ENCODE assay signal across 1 cellular context in genomic region chr3:88149516-88150362, GRCh38.
TF ChIP-seq lines count a peak whose summit lies in the region.

Gene C3orf38, plus strand, starts transcription at chr3:88149959. Its CDS starts 94 bp downstream, at chr3:88150053.

TF ChIP-seq in HepG2, 621 proteins besides CTCF, POLR2A, EP300 and RAD21 (continued from another document):
- TF ChIP-seq ZBTB37 (CRISPR knock-in tag; IDR thresholded peaks at IDR 0.05) (no peak), THAP11 (CRISPR knock-in tag; IDR thresholded peaks at IDR 0.05) (peak; percentile 93), ETV5 (CRISPR knock-in tag; IDR thresholded peaks at IDR 0.05; ENCODE audit: borderline replicate concordance) (peak; percentile 91), GPBP1L1 (CRISPR knock-in tag; IDR thresholded peaks at IDR 0.05) (no peak), ZNF318 (CRISPR knock-in tag; IDR thresholded peaks at IDR 0.05) (no peak), TFAP4 (IDR thresholded peaks at IDR 0.05; ENCODE audit: borderline replicate concordance, low read depth) (no peak; the same call in 1 of the 2 replicates), GMEB2 (CRISPR knock-in tag; IDR thresholded peaks at IDR 0.05; ENCODE audit: low read depth) (no peak), ZC3H13 (CRISPR knock-in tag; IDR thresholded peaks at IDR 0.05) (no peak), NONO (IDR thresholded peaks at IDR 0.05) (no peak), NONO (CRISPR knock-in tag; conservative IDR thresholded peaks at IDR 0.05) (peak; percentile 86), ZNF280B (CRISPR knock-in tag; IDR thresholded peaks at IDR 0.05; ENCODE audit: borderline replicate concordance) (0 out of 2 replicates have a peak, but pooled peaks have one; percentile 57), KDM2A (CRISPR knock-in tag; IDR thresholded peaks at IDR 0.05; ENCODE audit: borderline replicate concordance, low read depth) (peak; percentile 94), GATAD2A (CRISPR knock-in tag; IDR thresholded peaks at IDR 0.05) (peak; percentile 73), FOXC1 (CRISPR knock-in tag; IDR thresholded peaks at IDR 0.05; ENCODE audit: borderline replicate concordance) (peak; percentile 70; the same call in 1 of the 2 replicates), ZNF615 (CRISPR knock-in tag; IDR thresholded peaks at IDR 0.05; ENCODE audit: borderline replicate concordance) (no peak), ZNF256 (CRISPR knock-in tag; conservative IDR thresholded peaks at IDR 0.05) (0 out of 2 replicates have a peak, but pooled peaks have one; percentile 1), ZNF335 (CRISPR knock-in tag; IDR thresholded peaks at IDR 0.05) (peak; percentile 76; the same call in 1 of the 2 replicates), ZSCAN21 (CRISPR knock-in tag; IDR thresholded peaks at IDR 0.05; ENCODE audit: borderline replicate concordance) (peak; percentile 73), ZNF160 (CRISPR knock-in tag; IDR thresholded peaks at IDR 0.05) (no peak), ZSCAN30 (CRISPR knock-in tag; IDR thresholded peaks at IDR 0.05) (no peak), ZNF362 (CRISPR knock-in tag; IDR thresholded peaks at IDR 0.05; ENCODE audit: borderline replicate concordance) (peak; percentile 32; the same call in 1 of the 2 replicates), TGIF2 (CRISPR knock-in tag; IDR thresholded peaks at IDR 0.05) (no peak), MTERF4 (CRISPR knock-in tag; IDR thresholded peaks at IDR 0.05) (0 out of 2 replicates have a peak, but pooled peaks have one; percentile 82), NCOA2 (CRISPR knock-in tag; IDR thresholded peaks at IDR 0.05) (peak; percentile 29; the same call in 1 of the 2 replicates), GABPB1 (CRISPR knock-in tag; IDR thresholded peaks at IDR 0.05) (peak; percentile 100), CENPT (CRISPR knock-in tag; IDR thresholded peaks at IDR 0.05; ENCODE audit: low read depth) (0 out of 2 replicates have a peak, but pooled peaks have one; percentile 28), TRAFD1 (CRISPR knock-in tag; IDR thresholded peaks at IDR 0.05; ENCODE audit: borderline replicate concordance) (peak; percentile 91; the same call in 1 of the 2 replicates), ZNF354B (CRISPR knock-in tag; IDR thresholded peaks at IDR 0.05) (no peak), NFE2L1 (CRISPR knock-in tag; IDR thresholded peaks at IDR 0.05; ENCODE audit: borderline replicate concordance) (no peak), CBX5 (CRISPR knock-in tag; IDR thresholded peaks at IDR 0.05; ENCODE audit: borderline replicate concordance) (peak; percentile 96)
- TF ChIP-seq, protein P1, sequence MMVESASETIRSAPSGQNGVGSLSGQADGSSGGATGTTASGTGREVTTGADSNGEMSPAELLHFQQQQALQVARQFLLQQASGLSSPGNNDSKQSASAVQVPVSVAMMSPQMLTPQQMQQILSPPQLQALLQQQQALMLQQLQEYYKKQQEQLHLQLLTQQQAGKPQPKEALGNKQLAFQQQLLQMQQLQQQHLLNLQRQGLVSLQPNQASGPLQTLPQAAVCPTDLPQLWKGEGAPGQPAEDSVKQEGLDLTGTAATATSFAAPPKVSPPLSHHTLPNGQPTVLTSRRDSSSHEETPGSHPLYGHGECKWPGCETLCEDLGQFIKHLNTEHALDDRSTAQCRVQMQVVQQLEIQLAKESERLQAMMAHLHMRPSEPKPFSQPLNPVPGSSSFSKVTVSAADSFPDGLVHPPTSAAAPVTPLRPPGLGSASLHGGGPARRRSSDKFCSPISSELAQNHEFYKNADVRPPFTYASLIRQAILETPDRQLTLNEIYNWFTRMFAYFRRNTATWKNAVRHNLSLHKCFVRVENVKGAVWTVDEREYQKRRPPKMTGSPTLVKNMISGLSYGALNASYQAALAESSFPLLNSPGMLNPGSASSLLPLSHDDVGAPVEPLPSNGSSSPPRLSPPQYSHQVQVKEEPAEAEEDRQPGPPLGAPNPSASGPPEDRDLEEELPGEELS (CRISPR knock-in tag; IDR thresholded peaks at IDR 0.05), result peak; percentile 52; the same call in 1 of the 2 replicates
- TF ChIP-seq, protein P2, sequence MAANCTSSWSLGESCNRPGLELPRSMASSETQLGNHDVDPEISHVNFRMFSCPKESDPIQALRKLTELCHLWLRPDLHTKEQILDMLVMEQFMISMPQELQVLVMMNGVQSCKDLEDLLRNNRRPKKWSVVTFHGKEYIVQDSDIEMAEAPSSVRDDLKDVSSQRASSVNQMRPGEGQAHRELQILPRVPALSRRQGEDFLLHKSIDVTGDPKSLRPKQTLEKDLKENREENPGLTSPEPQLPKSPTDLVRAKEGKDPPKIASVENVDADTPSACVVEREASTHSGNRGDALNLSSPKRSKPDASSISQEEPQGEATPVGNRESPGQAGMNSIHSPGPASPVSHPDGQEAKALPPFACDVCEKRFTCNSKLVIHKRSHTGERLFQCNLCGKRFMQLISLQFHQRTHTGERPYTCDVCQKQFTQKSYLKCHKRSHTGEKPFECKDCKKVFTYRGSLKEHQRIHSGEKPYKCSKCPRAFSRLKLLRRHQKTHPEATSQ (CRISPR knock-in tag; IDR thresholded peaks at IDR 0.05; ENCODE audit: borderline replicate concordance), result peak; percentile 14; the same call in 1 of the 2 replicates
